In the genomic region with DNA sequence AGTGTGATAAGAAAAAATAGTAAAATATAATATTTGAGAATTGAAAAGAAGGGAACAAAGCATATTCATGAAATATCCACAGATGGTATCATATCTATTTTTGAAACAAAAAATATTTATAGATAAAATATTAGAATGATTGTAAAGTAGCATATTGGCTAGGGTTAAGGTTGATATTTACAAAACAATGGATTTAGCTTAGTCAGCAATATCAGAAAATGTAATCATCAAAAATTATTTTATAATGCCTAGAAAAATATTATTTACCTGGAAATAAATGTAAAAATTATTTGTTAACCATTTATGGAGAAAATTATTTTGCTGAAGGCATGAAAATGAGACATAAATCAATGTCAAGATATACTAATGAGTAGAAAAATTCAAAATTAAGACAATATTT, we compare ENCODE assay signal across 22 cellular contexts. TPM values are rescaled to one million over a fixed set of nuclear protein-coding genes. Genes with fewer than 3 reads are reported as not detected.
DNase-seq lines count a peak whose midpoint lies in the region; ATAC-seq, FAIRE-seq and TF ChIP-seq lines count a peak whose summit lies in the region.
"Had no signal": no experiment of that assay in that cellular context is flagged by ENCODE, and none has a peak within 500 bp of the region (broad histone marks: within the 10 kb centered on the region; RNA-seq: fewer than 3 reads in every experiment).

No MANE protein-coding gene starts in this region.

- H3K79me2 ChIP-seq in HepG2 (ENCODE audit: insufficient read depth, low read length), result no peaks in the 10 kb centered on the region
- no peaks in the 10 kb centered on the region for H3K79me2 ChIP-seq in H1 (ENCODE audit: control insufficient read depth in 1 of 2, insufficient read depth in 2 of 2, low read length in 2 of 2)

- H2BK20ac ChIP-seq in H1 (ENCODE audit: low read length), result no peak overlapping the region

- TF ChIP-seq RAD21 in HepG2 (CRISPR knock-in tag; IDR thresholded peaks at IDR 0.05) (no peak), H1 (IDR thresholded peaks at IDR 0.05 in 1 of 2, conservative IDR thresholded peaks at IDR 0.05 in 1 of 2; ENCODE audit: low read depth in 2 of 2, low read length in 2 of 2) (no peak)

- no peak overlapping the region for H3K27ac Mint-ChIP-seq in activated CD8-positive, alpha-beta T cell treated with anti-CD3 and anti-CD28 coated beads for 36 hours
- H3K27ac Mint-ChIP-seq: CD4-positive, alpha-beta memory T cell had no signal

- DNase-seq in HepG2 (ENCODE audit: low spot score) (no peak), right lobe of liver (no peak), H1 (ENCODE audit: low read depth in 1 of 2, low spot score in 2 of 2) (no peak), globus pallidus (ENCODE audit: low spot score) (no peak)
- DNase-seq in stimulated activated naive CD4-positive, alpha-beta T cell (lab: John Stamatoyannopoulos, UW), result no peak
- DNase-seq in activated CD8-positive, alpha-beta T cell treated with anti-CD3 and anti-CD28 coated beads for 36 hours, result no peak
- DNase-seq: 8988T; C1 segment of cervical spinal cord; Calu3; CD4-positive, alpha-beta memory T cell; COR-L47; DMS53; DMS79 treated with DMSO at 0.1 percent for 48 hours; GF-D8; GOT3; H7; HCEC 1CT had no signal

- H4K20me1 ChIP-seq in HepG2 (ENCODE audit: insufficient read depth, low read length) (no peaks in the 10 kb centered on the region), H1 (replicated peaks in 1 of 2; ENCODE audit: control insufficient read depth in 1 of 2, insufficient read depth in 2 of 2, low read length in 2 of 2) (no peaks in the 10 kb centered on the region)

- no peak overlapping the region for H3K18ac ChIP-seq in H1 (ENCODE audit: extremely low read depth, low read length)

- in situ Hi-C loops in HepG2 (cut with HindIII; ENCODE audit: extremely low pct_ligation_motif_present, low pct_unique_long_range_greater_than_20kb), result no loop called here

- TF ChIP-seq EP300 in HepG2 (IDR thresholded peaks at IDR 0.05; ENCODE audit: low read depth in 2 of 2, low read length in 2 of 2), result no peak
- TF ChIP-seq EP300 in HepG2 (CRISPR knock-in tag; IDR thresholded peaks at IDR 0.05; ENCODE audit: borderline replicate concordance), result no peak
- no peak for TF ChIP-seq EP300 in H1 (IDR thresholded peaks at IDR 0.05; ENCODE audit: borderline replicate concordance in 1 of 2, low read depth in 2 of 2, low read length in 2 of 2)

- no peak for FAIRE-seq in HepG2 (lab: Jason Lieb, UNC)
- no peak for FAIRE-seq in H1 (lab: Jason Lieb, UNC)
- FAIRE-seq: GM18507 had no signal

- H4K91ac ChIP-seq in H1 (replicated peaks; ENCODE audit: insufficient read length, low read length), result no peak overlapping the region

- no peaks in the 10 kb centered on the region for H3K27me3 ChIP-seq in HepG2 (ENCODE audit: control insufficient read depth in 1 of 2, insufficient read depth in 2 of 2, low read length in 2 of 2)
- no peaks in the 10 kb centered on the region for H3K27me3 ChIP-seq in right lobe of liver
- H3K27me3 ChIP-seq in H1 (replicated peaks in 1 of 4; ENCODE audit: control insufficient read depth in 3 of 4, extremely low read depth in 1 of 4, insufficient read depth in 3 of 4, low read length in 3 of 4), result no peaks in the 10 kb centered on the region

- H3K9ac ChIP-seq in HepG2 (ENCODE audit: insufficient read depth, low read depth, low read length) (no peak overlapping the region), H1 (replicated peaks in 1 of 4; ENCODE audit: extremely low read depth in 1 of 4, low read depth in 3 of 4, low read length in 3 of 4) (no peak overlapping the region)

- no peak for TF ChIP-seq POLR2A in HepG2 (IDR thresholded peaks at IDR 0.05; ENCODE audit: insufficient read depth in 1 of 2, low read depth in 2 of 2, low read length in 2 of 2)
- TF ChIP-seq POLR2A in right lobe of liver (IDR thresholded peaks at IDR 0.05), result no peak
- no peak for TF ChIP-seq POLR2A in H1 (IDR thresholded peaks at IDR 0.05; ENCODE audit: control extremely low read depth in 1 of 2, low read depth in 2 of 2, low read length in 2 of 2)

- CTCF ChIA-PET in HepG2 (lab: Yijun Ruan, JAX; ENCODE audit: low intra/inter-chr PET ratio, low total read pairs) (no interaction called here), H1 (lab: Charles Lee; ENCODE audit: partially characterized antibody) (interaction anchor here (0.8 to 1.1 kb wide), 3 partner anchors 8 to 22 kb away, joined by 3 read pairs; no protein-coding TSS in a partner anchor)
- CTCF ChIA-PET in activated CD8-positive, alpha-beta T cell treated with anti-CD3 and anti-CD28 coated beads for 36 hours (lab: Charles Lee), result interaction anchor here (1.1 to 2.3 kb wide), 2 partner anchors 9 to 16 kb away, joined by 3 to 13 read pairs; no protein-coding TSS in a partner anchor

- H3K9me3 ChIP-seq in HepG2 (ENCODE audit: low read length), result peaks cover 24% of the 10 kb centered on the region
- H3K9me3 ChIP-seq in right lobe of liver, result peaks cover 0 to 7% (median 2%) of the 10 kb centered on the region in 4 donors
- peaks cover 28 to 34% of the 10 kb centered on the region in 2 experiments for H3K9me3 ChIP-seq in H1 (ENCODE audit: insufficient read depth in 2 of 2, low read depth in 1 of 2, low read length in 1 of 2)

- H3K36me3 ChIP-seq in HepG2 (replicated peaks in 1 of 2; ENCODE audit: control insufficient read depth in 1 of 2, insufficient read depth in 2 of 2, low read length in 2 of 2) (peaks cover 0 to 17% of the 10 kb centered on the region in 2 experiments; a peak in 3 of 5 replicates), right lobe of liver (no peaks in the 10 kb centered on the region), H1 (ENCODE audit: control insufficient read depth in 2 of 4, insufficient read depth in 4 of 4, low read length in 3 of 4) (peaks cover 0 to 69% (median 22%) of the 10 kb centered on the region in 4 experiments; a peak in 5 of 8 replicates)

- H2BK15ac ChIP-seq in H1 (ENCODE audit: low read length), result no peak overlapping the region

- H3K36me3 Mint-ChIP-seq in activated CD8-positive, alpha-beta T cell treated with anti-CD3 and anti-CD28 coated beads for 36 hours (ENCODE audit: low read depth), result peaks cover 47% of the 10 kb centered on the region

- H4K8ac ChIP-seq in H1 (ENCODE audit: extremely low read depth, insufficient read depth, low read length), result no peak overlapping the region

- no peak for TF ChIP-seq CTCF in HepG2 (CRISPR knock-in tag; IDR thresholded peaks at IDR 0.05)
- TF ChIP-seq CTCF in right lobe of liver (IDR thresholded peaks at IDR 0.05), result no peak
- TF ChIP-seq CTCF in H1 (IDR thresholded peaks at IDR 0.05; ENCODE audit: control extremely low read depth in 1 of 3, insufficient read depth in 1 of 3, low read depth in 1 of 3, low read length in 3 of 3), result no peak
- TF ChIP-seq CTCF in activated CD8-positive, alpha-beta T cell treated with anti-CD3 and anti-CD28 coated beads for 36 hours (IDR thresholded peaks at IDR 0.05), result no peak

- H3K23me2 ChIP-seq in H1 (ENCODE audit: low read depth, low read length), result no peaks in the 10 kb centered on the region

- no peak overlapping the region for H3K14ac ChIP-seq in H1 (ENCODE audit: insufficient read length)

- no peak overlapping the region for H3K4me3 Mint-ChIP-seq in activated CD8-positive, alpha-beta T cell treated with anti-CD3 and anti-CD28 coated beads for 36 hours
- H3K4me3 Mint-ChIP-seq: CD4-positive, alpha-beta memory T cell had no signal

- no peak overlapping the region for H3K4me2 ChIP-seq in HepG2 (ENCODE audit: low read depth, low read length)
- H3K4me2 ChIP-seq in H1 (ENCODE audit: insufficient read depth in 1 of 2, low read depth in 2 of 2, low read length in 2 of 2), result no peak overlapping the region

- no peak overlapping the region for H4K5ac ChIP-seq in H1 (ENCODE audit: insufficient read length, low read depth, low read length)

- H3K4me3 ChIP-seq in HepG2 (replicated peaks in 1 of 3; ENCODE audit: insufficient read depth in 1 of 3, low read depth in 2 of 3, low read length in 3 of 3) (no peak overlapping the region), right lobe of liver (no peak overlapping the region), H1 (ENCODE audit: extremely low read depth in 1 of 4, insufficient read depth in 2 of 4, low read depth in 3 of 4, low read length in 4 of 4) (no peak overlapping the region)

- POLR2A ChIA-PET in HepG2 (lab: Yijun Ruan, JAX) (no interaction called here), H1 (lab: Charles Lee; ENCODE audit: partially characterized antibody) (interaction anchor here (1.0 kb wide), 1 partner anchor 13 kb away, joined by 3 read pairs; a partner anchor contains a TSS)
- POLR2A ChIA-PET in activated CD8-positive, alpha-beta T cell treated with anti-CD3 and anti-CD28 coated beads for 36 hours (lab: Charles Lee), result interaction anchor here (0.8 kb wide), 1 partner anchor 13 kb away, joined by 4 read pairs; a partner anchor contains a TSS

- H2AK5ac ChIP-seq in H1 (ENCODE audit: low read depth, low read length), result no peak overlapping the region

- H3K4me1 ChIP-seq in HepG2 (ENCODE audit: insufficient read depth, low read length) (0 out of 2 replicates have a peak, but pooled peaks cover 7% of the 10 kb centered on the region), right lobe of liver (no peaks in the 10 kb centered on the region), H1 (replicated peaks in 1 of 4; ENCODE audit: control insufficient read depth in 3 of 4, insufficient read depth in 4 of 4, low read length in 3 of 4) (no peaks in the 10 kb centered on the region)

- H3K4me1 Mint-ChIP-seq in activated CD8-positive, alpha-beta T cell treated with anti-CD3 and anti-CD28 coated beads for 36 hours (ENCODE audit: low read depth), result no peaks in the 10 kb centered on the region
- H3K4me1 Mint-ChIP-seq: CD4-positive, alpha-beta memory T cell had no signal

- H2BK12ac ChIP-seq in H1 (ENCODE audit: low read depth, low read length), result no peak overlapping the region

- ATAC-seq in HepG2 (no peak), right lobe of liver (no peak)
- no peak for ATAC-seq in activated CD8-positive, alpha-beta T cell treated with anti-CD3 and anti-CD28 coated beads for 36 hours

- no peak overlapping the region for H3K23ac ChIP-seq in H1 (ENCODE audit: insufficient read length)

- no peak overlapping the region for H3K56ac ChIP-seq in H1 (replicated peaks; ENCODE audit: insufficient read length, low read depth, low read length)

- H3K27me3 Mint-ChIP-seq in activated CD8-positive, alpha-beta T cell treated with anti-CD3 and anti-CD28 coated beads for 36 hours, result no peaks in the 10 kb centered on the region
- H3K27me3 Mint-ChIP-seq: CD4-positive, alpha-beta memory T cell had no signal

- intact Hi-C loops in HepG2 (cut with micrococcal nuclease; ENCODE audit: unreplicated experiment) (no loop called here), right lobe of liver (cut with DNase I) (no loop called here)
- intact Hi-C loops in activated CD8-positive, alpha-beta T cell treated with anti-CD3 and anti-CD28 coated beads for 36 hours (cut with micrococcal nuclease), result no loop called here

- no peak overlapping the region for H2BK5ac ChIP-seq in H1 (ENCODE audit: low read depth, low read length)

- H3K27ac ChIP-seq in HepG2 (ENCODE audit: extremely low read length, insufficient read depth, low read length), result no peak overlapping the region
- H3K27ac ChIP-seq in right lobe of liver, result no peak overlapping the region
- no peak overlapping the region for H3K27ac ChIP-seq in H1 (ENCODE audit: low read depth, low read length)

- H3K4ac ChIP-seq in H1 (replicated peaks; ENCODE audit: insufficient read length, low read depth, low read length), result no peak overlapping the region

- peaks cover 11% of the 10 kb centered on the region for H3K9me3 Mint-ChIP-seq in activated CD8-positive, alpha-beta T cell treated with anti-CD3 and anti-CD28 coated beads for 36 hours

- BruUV-seq in HepG2 (replicated peaks; lab: Mats Ljungman, UMichigan), result no TSS peak

- no peak overlapping the region for H2AFZ ChIP-seq in HepG2 (ENCODE audit: low read length)
- H2AFZ ChIP-seq in H1 (ENCODE audit: low read length), result no peak overlapping the region

- no peaks in the 10 kb centered on the region for H3K79me1 ChIP-seq in H1 (ENCODE audit: low read depth, low read length)

- no peak overlapping the region for H2BK120ac ChIP-seq in H1 (replicated peaks; ENCODE audit: low read depth, low read length)

RNA-seq across cellular contexts. Expression of a gene that starts 12.8 kb away (rescaled TPM):
- total RNA-seq in HepG2 (2016; rRNA removed; fragmentation: Illumina TruSeq; extraction: Trizol), result 28.2 and 44.5 TPM in 2 replicates
- 2.2 and 2.6 TPM in 2 replicates for total RNA-seq in HepG2 (2016; cell fraction: cytosol; rRNA removed; fragmentation: Illumina TruSeq; extraction: Trizol; ENCODE audit: low read depth)
- total RNA-seq in HepG2 (2016; cell fraction: insoluble cytoplasmic fraction; rRNA removed; fragmentation: Illumina TruSeq; extraction: Trizol), result 27.8 and 40.2 TPM in 2 replicates
- 9.4 and 12.1 TPM in 2 replicates for total RNA-seq in HepG2 (2016; cell fraction: membrane; rRNA removed; fragmentation: Illumina TruSeq; extraction: Trizol)
- total RNA-seq in HepG2 (2016; cell fraction: nucleus; rRNA removed; fragmentation: Illumina TruSeq; extraction: Trizol), result 36.1 and 43.3 TPM in 2 replicates
- 1.5 and 1.6 TPM in 2 replicates for polyA plus RNA-seq in HepG2 (2011; rRNA removed)
- 0.74 and 1.2 TPM in 2 replicates for polyA plus RNA-seq in HepG2 (2011; cell fraction: cytosol; rRNA removed)
- 1.1 and 1.2 TPM in 2 replicates for polyA plus RNA-seq in HepG2 (2011; cell fraction: nucleus; rRNA removed)
- 1.5 and 3.5 TPM in 2 replicates for polyA plus RNA-seq in HepG2 (2012)
- polyA plus RNA-seq in HepG2 (2016; cell fraction: cytosol; fragmentation: Illumina TruSeq; extraction: Trizol; ENCODE audit: low read depth), result 0.65 and 0.84 TPM in 2 replicates
- polyA plus RNA-seq in HepG2 (2016; cell fraction: insoluble cytoplasmic fraction; fragmentation: Illumina TruSeq; extraction: Trizol; ENCODE audit: low read depth), result 25.4 and 25.6 TPM in 2 replicates
- 2.4 and 2.9 TPM in 2 replicates for polyA plus RNA-seq in HepG2 (2016; cell fraction: membrane; fragmentation: Illumina TruSeq; extraction: Trizol; ENCODE audit: low read depth)
- polyA plus RNA-seq in HepG2 (2016; cell fraction: nucleus; fragmentation: Illumina TruSeq; extraction: Trizol; ENCODE audit: insufficient read depth, low read depth), result 15.5 and 18.1 TPM in 2 replicates
- polyA minus RNA-seq in HepG2 (2011; rRNA and poly(A)+ RNA removed; ENCODE audit: low replicate concordance), result 1.0 and 15.0 TPM in 2 replicates
- polyA minus RNA-seq in HepG2 (2011; cell fraction: cytosol; rRNA and poly(A)+ RNA removed), result 1.9 and 2.9 TPM in 2 replicates
- polyA minus RNA-seq in HepG2 (2011; cell fraction: nucleus; rRNA and poly(A)+ RNA removed), result 15.8 and 21.4 TPM in 2 replicates
- total RNA-seq in right lobe of liver, result 1 to 10 TPM in 4 of 6 experiments, under 1 TPM in 2; 0.15 to 9.6 (median 1.1) TPM
- 38.1 and 40.0 TPM in 2 replicates for total RNA-seq in H1 (2021; fragmentation: NEBNext Ultra II Directional; extraction: Animal tissue kit (Norgen Biotek cat#: 25700))
- 2.4 and 4.8 TPM in 2 replicates for polyA plus RNA-seq in H1 (2011; rRNA removed)
- polyA plus RNA-seq in H1 (2011; cell fraction: cytosol; rRNA removed), result 7.5 TPM
- polyA plus RNA-seq in H1 (2011; cell fraction: nucleus; rRNA removed), result 5.0 TPM
- 11.0 to 24.2 TPM (median 15.3 TPM) in 4 replicates for polyA plus RNA-seq in H1 (2012, experiment 1 of 2)
- polyA plus RNA-seq in H1 (2012, experiment 2 of 2), result 0.72 TPM
- polyA plus RNA-seq in H1 (2013, experiment 1 of 2), result 23.2 TPM
- 21.3 TPM for polyA plus RNA-seq in H1 (2013, experiment 2 of 2)
- 23.6 and 43.3 TPM in 2 replicates for polyA minus RNA-seq in H1 (2011; rRNA and poly(A)+ RNA removed)
- polyA minus RNA-seq in H1 (2011; cell fraction: cytosol; rRNA and poly(A)+ RNA removed), result 9.8 TPM
- polyA minus RNA-seq in H1 (2011; cell fraction: nucleus; rRNA and poly(A)+ RNA removed), result 69.0 TPM
- 10 to 100 TPM; 18.2 to 18.3 TPM for total RNA-seq in activated CD8-positive, alpha-beta T cell treated with anti-CD3 and anti-CD28 coated beads for 36 hours
- total RNA-seq: G401 had no signal

RNA-seq across cellular contexts. Expression of a gene that starts 22.8 kb away (rescaled TPM):
- total RNA-seq in HepG2 (2016; rRNA removed; fragmentation: Illumina TruSeq; extraction: Trizol) (13.5 and 17.0 TPM in 2 replicates), right lobe of liver (10 to 100 TPM; 10.8 to 19.5 (median 16.6) TPM)
- total RNA-seq in HepG2 (2016; cell fraction: cytosol; rRNA removed; fragmentation: Illumina TruSeq; extraction: Trizol; ENCODE audit: low read depth), result 0.88 and 1.4 TPM in 2 replicates
- total RNA-seq in HepG2 (2016; cell fraction: insoluble cytoplasmic fraction; rRNA removed; fragmentation: Illumina TruSeq; extraction: Trizol), result 14.4 and 15.0 TPM in 2 replicates
- total RNA-seq in HepG2 (2016; cell fraction: membrane; rRNA removed; fragmentation: Illumina TruSeq; extraction: Trizol), result 4.5 and 6.7 TPM in 2 replicates
- total RNA-seq in HepG2 (2016; cell fraction: nucleus; rRNA removed; fragmentation: Illumina TruSeq; extraction: Trizol), result 17.0 and 17.9 TPM in 2 replicates
- polyA plus RNA-seq in HepG2 (2011; rRNA removed) (3.2 and 3.9 TPM in 2 replicates), H1 (2011; rRNA removed) (7.4 and 10.2 TPM in 2 replicates)
- 1.4 and 2.2 TPM in 2 replicates for polyA plus RNA-seq in HepG2 (2011; cell fraction: cytosol; rRNA removed)
- 8.9 and 11.1 TPM in 2 replicates for polyA plus RNA-seq in HepG2 (2011; cell fraction: nucleus; rRNA removed)
- polyA plus RNA-seq in HepG2 (2012), result 2.7 and 4.6 TPM in 2 replicates
- 0.55 and 0.80 TPM in 2 replicates for polyA plus RNA-seq in HepG2 (2016; cell fraction: cytosol; fragmentation: Illumina TruSeq; extraction: Trizol; ENCODE audit: low read depth)
- polyA plus RNA-seq in HepG2 (2016; cell fraction: insoluble cytoplasmic fraction; fragmentation: Illumina TruSeq; extraction: Trizol; ENCODE audit: low read depth), result 6.4 and 9.5 TPM in 2 replicates
- 1.7 and 2.3 TPM in 2 replicates for polyA plus RNA-seq in HepG2 (2016; cell fraction: membrane; fragmentation: Illumina TruSeq; extraction: Trizol; ENCODE audit: low read depth)
- 28.5 and 30.8 TPM in 2 replicates for polyA plus RNA-seq in HepG2 (2016; cell fraction: nucleus; fragmentation: Illumina TruSeq; extraction: Trizol; ENCODE audit: insufficient read depth, low read depth)
- polyA minus RNA-seq in HepG2 (2011; rRNA and poly(A)+ RNA removed; ENCODE audit: low replicate concordance), result 2.8 and 25.3 TPM in 2 replicates
- polyA minus RNA-seq in HepG2 (2011; cell fraction: cytosol; rRNA and poly(A)+ RNA removed), result 2.6 and 4.8 TPM in 2 replicates
- 14.2 and 14.3 TPM in 2 replicates for polyA minus RNA-seq in HepG2 (2011; cell fraction: nucleus; rRNA and poly(A)+ RNA removed)
- total RNA-seq in H1 (2021; fragmentation: NEBNext Ultra II Directional; extraction: Animal tissue kit (Norgen Biotek cat#: 25700)), result 29.9 and 31.1 TPM in 2 replicates
- 15.8 TPM for polyA plus RNA-seq in H1 (2011; cell fraction: cytosol; rRNA removed)
- polyA plus RNA-seq in H1 (2011; cell fraction: nucleus; rRNA removed), result 10.5 TPM
- polyA plus RNA-seq in H1 (2012, experiment 1 of 2), result 13.8 to 25.1 TPM (median 16.9 TPM) in 4 replicates
- polyA plus RNA-seq in H1 (2012, experiment 2 of 2), result 1.7 TPM
- 29.3 TPM for polyA plus RNA-seq in H1 (2013, experiment 1 of 2)
- 30.3 TPM for polyA plus RNA-seq in H1 (2013, experiment 2 of 2)
- 12.3 and 17.5 TPM in 2 replicates for polyA minus RNA-seq in H1 (2011; rRNA and poly(A)+ RNA removed)
- 7.4 TPM for polyA minus RNA-seq in H1 (2011; cell fraction: cytosol; rRNA and poly(A)+ RNA removed)
- polyA minus RNA-seq in H1 (2011; cell fraction: nucleus; rRNA and poly(A)+ RNA removed), result 21.1 TPM
- 10 to 100 TPM; 71.8 to 74.5 TPM for total RNA-seq in activated CD8-positive, alpha-beta T cell treated with anti-CD3 and anti-CD28 coated beads for 36 hours

RNA-seq across cellular contexts. Expression of a gene that starts 33.7 kb away (rescaled TPM):
- total RNA-seq in HepG2 (2016; rRNA removed; fragmentation: Illumina TruSeq; extraction: Trizol) (not detected in 2 replicates), right lobe of liver (1 to 10 TPM in 1 of 6 experiments, not detected in 5; 2.6 TPM)
- not detected in 2 replicates for total RNA-seq in HepG2 (2016; cell fraction: cytosol; rRNA removed; fragmentation: Illumina TruSeq; extraction: Trizol; ENCODE audit: low read depth)
- not detected in 2 replicates for total RNA-seq in HepG2 (2016; cell fraction: insoluble cytoplasmic fraction; rRNA removed; fragmentation: Illumina TruSeq; extraction: Trizol)
- total RNA-seq in HepG2 (2016; cell fraction: membrane; rRNA removed; fragmentation: Illumina TruSeq; extraction: Trizol), result not detected in 2 replicates
- not detected in 2 replicates for total RNA-seq in HepG2 (2016; cell fraction: nucleus; rRNA removed; fragmentation: Illumina TruSeq; extraction: Trizol)
- polyA plus RNA-seq in HepG2 (2011; rRNA removed) (not detected in 2 replicates), H1 (2011; rRNA removed) (0.08 TPM in 1 of 2 replicates, not detected in the other)
- not detected in 2 replicates for polyA plus RNA-seq in HepG2 (2011; cell fraction: cytosol; rRNA removed)
- polyA plus RNA-seq in HepG2 (2011; cell fraction: nucleus; rRNA removed), result not detected in 2 replicates
- not detected in 2 replicates for polyA plus RNA-seq in HepG2 (2012)
- polyA plus RNA-seq in HepG2 (2016; cell fraction: cytosol; fragmentation: Illumina TruSeq; extraction: Trizol; ENCODE audit: low read depth), result not detected in 2 replicates
- polyA plus RNA-seq in HepG2 (2016; cell fraction: insoluble cytoplasmic fraction; fragmentation: Illumina TruSeq; extraction: Trizol; ENCODE audit: low read depth), result not detected in 2 replicates
- polyA plus RNA-seq in HepG2 (2016; cell fraction: membrane; fragmentation: Illumina TruSeq; extraction: Trizol; ENCODE audit: low read depth), result not detected in 2 replicates
- not detected in 2 replicates for polyA plus RNA-seq in HepG2 (2016; cell fraction: nucleus; fragmentation: Illumina TruSeq; extraction: Trizol; ENCODE audit: insufficient read depth, low read depth)
- not detected in 2 replicates for polyA minus RNA-seq in HepG2 (2011; rRNA and poly(A)+ RNA removed; ENCODE audit: low replicate concordance)
- polyA minus RNA-seq in HepG2 (2011; cell fraction: cytosol; rRNA and poly(A)+ RNA removed), result not detected in 2 replicates
- polyA minus RNA-seq in HepG2 (2011; cell fraction: nucleus; rRNA and poly(A)+ RNA removed), result not detected in 2 replicates
- total RNA-seq in H1 (2021; fragmentation: NEBNext Ultra II Directional; extraction: Animal tissue kit (Norgen Biotek cat#: 25700)), result not detected in 2 replicates
- polyA plus RNA-seq in H1 (2011; cell fraction: cytosol; rRNA removed), result not detected
- not detected for polyA plus RNA-seq in H1 (2011; cell fraction: nucleus; rRNA removed)
- polyA plus RNA-seq in H1 (2012, experiment 1 of 2), result 0.21 to 0.41 TPM in 2 of 4 replicates, not detected in the others
- polyA plus RNA-seq in H1 (2012, experiment 2 of 2), result not detected
- polyA plus RNA-seq in H1 (2013, experiment 1 of 2), result not detected
- not detected for polyA plus RNA-seq in H1 (2013, experiment 2 of 2)
- not detected in 2 replicates for polyA minus RNA-seq in H1 (2011; rRNA and poly(A)+ RNA removed)
- polyA minus RNA-seq in H1 (2011; cell fraction: cytosol; rRNA and poly(A)+ RNA removed), result not detected
- polyA minus RNA-seq in H1 (2011; cell fraction: nucleus; rRNA and poly(A)+ RNA removed), result not detected
- not detected for total RNA-seq in activated CD8-positive, alpha-beta T cell treated with anti-CD3 and anti-CD28 coated beads for 36 hours
- total RNA-seq: A673; Calu3; CD4-positive, alpha-beta memory T cell; Daoy; G401; H7 had no signal
- polyA plus RNA-seq: BJ; CD4-positive, alpha-beta memory T cell had no signal

RNA-seq across cellular contexts. Expression of a gene that starts 52.1 kb away (rescaled TPM):
- total RNA-seq in HepG2 (2016; rRNA removed; fragmentation: Illumina TruSeq; extraction: Trizol), result 5.6 and 6.9 TPM in 2 replicates
- total RNA-seq in HepG2 (2016; cell fraction: cytosol; rRNA removed; fragmentation: Illumina TruSeq; extraction: Trizol; ENCODE audit: low read depth), result 1.0 and 1.1 TPM in 2 replicates
- 5.8 and 5.9 TPM in 2 replicates for total RNA-seq in HepG2 (2016; cell fraction: insoluble cytoplasmic fraction; rRNA removed; fragmentation: Illumina TruSeq; extraction: Trizol)
- total RNA-seq in HepG2 (2016; cell fraction: membrane; rRNA removed; fragmentation: Illumina TruSeq; extraction: Trizol), result 4.1 and 4.8 TPM in 2 replicates
- 5.4 and 6.2 TPM in 2 replicates for total RNA-seq in HepG2 (2016; cell fraction: nucleus; rRNA removed; fragmentation: Illumina TruSeq; extraction: Trizol)
- 0.50 and 0.67 TPM in 2 replicates for polyA plus RNA-seq in HepG2 (2011; rRNA removed)
- 0.37 and 0.47 TPM in 2 replicates for polyA plus RNA-seq in HepG2 (2011; cell fraction: cytosol; rRNA removed)
- polyA plus RNA-seq in HepG2 (2011; cell fraction: nucleus; rRNA removed), result 2.6 and 3.0 TPM in 2 replicates
- polyA plus RNA-seq in HepG2 (2012), result 0.91 and 0.99 TPM in 2 replicates
- 0.53 and 0.69 TPM in 2 replicates for polyA plus RNA-seq in HepG2 (2016; cell fraction: cytosol; fragmentation: Illumina TruSeq; extraction: Trizol; ENCODE audit: low read depth)
- polyA plus RNA-seq in HepG2 (2016; cell fraction: insoluble cytoplasmic fraction; fragmentation: Illumina TruSeq; extraction: Trizol; ENCODE audit: low read depth), result 5.1 and 5.8 TPM in 2 replicates
- polyA plus RNA-seq in HepG2 (2016; cell fraction: membrane; fragmentation: Illumina TruSeq; extraction: Trizol; ENCODE audit: low read depth), result 2.1 and 2.3 TPM in 2 replicates
- polyA plus RNA-seq in HepG2 (2016; cell fraction: nucleus; fragmentation: Illumina TruSeq; extraction: Trizol; ENCODE audit: insufficient read depth, low read depth), result 6.9 and 7.2 TPM in 2 replicates
- polyA minus RNA-seq in HepG2 (2011; rRNA and poly(A)+ RNA removed; ENCODE audit: low replicate concordance), result 3.2 and 10.3 TPM in 2 replicates
- 1.1 and 1.2 TPM in 2 replicates for polyA minus RNA-seq in HepG2 (2011; cell fraction: cytosol; rRNA and poly(A)+ RNA removed)
- 2.4 and 2.8 TPM in 2 replicates for polyA minus RNA-seq in HepG2 (2011; cell fraction: nucleus; rRNA and poly(A)+ RNA removed)
- 10 to 100 TPM; 10.8 to 49.1 (median 22.6) TPM for total RNA-seq in right lobe of liver
- 18.8 and 20.0 TPM in 2 replicates for total RNA-seq in H1 (2021; fragmentation: NEBNext Ultra II Directional; extraction: Animal tissue kit (Norgen Biotek cat#: 25700))
- 5.1 and 13.0 TPM in 2 replicates for polyA plus RNA-seq in H1 (2011; rRNA removed)
- 5.0 TPM for polyA plus RNA-seq in H1 (2011; cell fraction: cytosol; rRNA removed)
- 16.5 TPM for polyA plus RNA-seq in H1 (2011; cell fraction: nucleus; rRNA removed)
- 13.9 to 17.3 TPM (median 16.1 TPM) in 4 replicates for polyA plus RNA-seq in H1 (2012, experiment 1 of 2)
- polyA plus RNA-seq in H1 (2012, experiment 2 of 2), result 19.0 TPM
- polyA plus RNA-seq in H1 (2013, experiment 1 of 2), result 9.8 TPM
- polyA plus RNA-seq in H1 (2013, experiment 2 of 2), result 9.2 TPM
- polyA minus RNA-seq in H1 (2011; rRNA and poly(A)+ RNA removed), result 11.0 and 13.6 TPM in 2 replicates
- 16.3 TPM for polyA minus RNA-seq in H1 (2011; cell fraction: cytosol; rRNA and poly(A)+ RNA removed)
- 19.6 TPM for polyA minus RNA-seq in H1 (2011; cell fraction: nucleus; rRNA and poly(A)+ RNA removed)
- under 1 TPM; 0.16 to 0.29 TPM for total RNA-seq in activated CD8-positive, alpha-beta T cell treated with anti-CD3 and anti-CD28 coated beads for 36 hours
- total RNA-seq: Daoy had no signal
